ENCODE assay signal across 21 cellular contexts in the genomic region with DNA sequence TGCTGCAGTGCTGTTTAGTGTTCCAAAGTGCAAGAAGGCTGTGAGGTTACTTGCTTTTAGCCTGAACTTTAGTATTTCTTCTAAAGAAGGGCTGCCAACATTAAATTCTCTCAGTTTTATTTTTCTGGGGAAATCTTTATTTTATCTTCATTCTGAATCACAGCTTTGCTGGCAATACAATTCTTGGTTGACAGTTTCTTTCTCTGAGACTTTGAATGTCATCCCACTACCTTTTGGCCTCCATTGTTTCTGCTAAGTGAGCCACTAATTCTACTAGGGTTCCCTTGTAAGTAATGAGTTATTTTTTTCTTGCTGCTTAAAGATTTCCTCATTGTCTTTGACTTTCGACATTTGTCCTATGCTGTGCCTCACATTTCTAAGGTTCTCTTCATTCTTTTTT. TPM values are rescaled to one million over a fixed set of nuclear protein-coding genes. Genes with fewer than 3 reads are reported as not detected.
DNase-seq lines count a peak whose midpoint lies in the region; ATAC-seq, FAIRE-seq and TF ChIP-seq lines count a peak whose summit lies in the region.
"Had no signal": no experiment of that assay in that cellular context is flagged by ENCODE, and none has a peak within 500 bp of the region (broad histone marks: within the 10 kb centered on the region; RNA-seq: fewer than 3 reads in every experiment).

No MANE protein-coding gene starts in this region.

- FAIRE-seq in A549 (lab: Jason Lieb, UNC) (no peak), astrocyte (lab: Jason Lieb, UNC) (no peak)
- FAIRE-seq: GM12891, GM18507 had no signal

- H3K36me3 Mint-ChIP-seq in activated naive CD8-positive, alpha-beta T cell treated with anti-CD3 and anti-CD28 coated beads, Interleukin-2, amount 10 ng/mL, durations not matched to agents 7 days and 5 days, result peaks cover 77% of the 10 kb centered on the region
- H3K36me3 Mint-ChIP-seq in activated naive CD8-positive, alpha-beta T cell treated with anti-CD3 and anti-CD28 coated beads, Interleukin-2, amount 50 U/mL, for 24 hours (ENCODE audit: low read depth), result peaks cover 59% of the 10 kb centered on the region
- H3K36me3 Mint-ChIP-seq in astrocyte (ENCODE audit: low read depth, unreplicated experiment), result peaks cover 51% of the 10 kb centered on the region

- no peaks in the 10 kb centered on the region for H4K20me1 ChIP-seq in astrocyte (ENCODE audit: insufficient read depth, low read length)

- no peak overlapping the region for H2AFZ ChIP-seq in astrocyte (ENCODE audit: low read depth, low read length)
- H2AFZ ChIP-seq: GM23338 had no signal

- H3K4me1 Mint-ChIP-seq in activated naive CD8-positive, alpha-beta T cell treated with anti-CD3 and anti-CD28 coated beads, Interleukin-2, amount 10 ng/mL, durations not matched to agents 7 days and 5 days, result no peaks in the 10 kb centered on the region
- no peaks in the 10 kb centered on the region for H3K4me1 Mint-ChIP-seq in activated naive CD8-positive, alpha-beta T cell treated with anti-CD3 and anti-CD28 coated beads, Interleukin-2, amount 50 U/mL, for 24 hours
- H3K4me1 Mint-ChIP-seq in astrocyte (ENCODE audit: low read depth, unreplicated experiment), result peaks cover 21% of the 10 kb centered on the region
- H3K4me1 Mint-ChIP-seq: GM23338, H9 had no signal

- no peak overlapping the region for H3K4me3 Mint-ChIP-seq in activated naive CD8-positive, alpha-beta T cell treated with anti-CD3 and anti-CD28 coated beads, Interleukin-2, amount 10 ng/mL, durations not matched to agents 7 days and 5 days
- no peak overlapping the region for H3K4me3 Mint-ChIP-seq in activated naive CD8-positive, alpha-beta T cell treated with anti-CD3 and anti-CD28 coated beads, Interleukin-2, amount 50 U/mL, for 24 hours
- H3K4me3 Mint-ChIP-seq in astrocyte (ENCODE audit: unreplicated experiment), result no peak overlapping the region
- H3K4me3 Mint-ChIP-seq: GM23338, H9, HFFc6 had no signal

- ATAC-seq in activated naive CD8-positive, alpha-beta T cell treated with anti-CD3 and anti-CD28 coated beads, Interleukin-2, amount 10 ng/mL, durations not matched to agents 7 days and 5 days (ENCODE audit: low read depth), result no peak
- ATAC-seq in activated naive CD8-positive, alpha-beta T cell treated with anti-CD3 and anti-CD28 coated beads, Interleukin-2, amount 50 U/mL, for 24 hours, result no peak
- ATAC-seq in A549 (no peak), HG02885 (IDR thresholded peaks at IDR 0.05; ENCODE audit: poor library complexity, unreplicated experiment) (no peak)
- ATAC-seq: GM23338, HCT116 had no signal

- CTCF ChIA-PET in A549 (lab: Yijun Ruan, JAX), result interaction anchor here (0.9 to 1.6 kb wide), 3 partner anchors 12 to 141 kb away, joined by 3 to 5 read pairs (median 3); no protein-coding TSS in a partner anchor
- CTCF ChIA-PET in HEK293 (lab: Yijun Ruan, JAX), result interaction anchor here (0.7 kb wide), 1 partner anchor 11 kb away, joined by 3 read pairs; no protein-coding TSS in a partner anchor

- H3K4me3 ChIP-seq in A549, result no peak overlapping the region
- no peak overlapping the region for H3K4me3 ChIP-seq in HEK293 (ENCODE audit: low read depth, low read length)
- H3K4me3 ChIP-seq in astrocyte (ENCODE audit: insufficient read depth, low read depth, low read length), result no peak overlapping the region
- H3K4me3 ChIP-seq: GM23338 had no signal

- TF ChIP-seq CTCF in A549 (IDR thresholded peaks at IDR 0.05) (no peak), HEK293 (tag by site-specific recombination; IDR thresholded peaks at IDR 0.05) (no peak), astrocyte (IDR thresholded peaks at IDR 0.05; ENCODE audit: insufficient read depth, low read depth, low read length) (no peak)

- H3K27me3 Mint-ChIP-seq in activated naive CD8-positive, alpha-beta T cell treated with anti-CD3 and anti-CD28 coated beads, Interleukin-2, amount 10 ng/mL, durations not matched to agents 7 days and 5 days, result no peaks in the 10 kb centered on the region
- no peaks in the 10 kb centered on the region for H3K27me3 Mint-ChIP-seq in activated naive CD8-positive, alpha-beta T cell treated with anti-CD3 and anti-CD28 coated beads, Interleukin-2, amount 50 U/mL, for 24 hours
- H3K27me3 Mint-ChIP-seq in astrocyte (ENCODE audit: low read depth, unreplicated experiment), result no peaks in the 10 kb centered on the region
- H3K27me3 Mint-ChIP-seq: CD4-positive, alpha-beta memory T cell had no signal

- peaks cover 0 to 11% of the 10 kb centered on the region in 2 experiments; a peak in 1 of 3 replicates for H3K36me3 ChIP-seq in HEK293 (ENCODE audit: control insufficient read depth in 2 of 2, insufficient read depth in 1 of 2, low read length in 2 of 2)
- H3K36me3 ChIP-seq in astrocyte (ENCODE audit: insufficient read depth, low read length), result peaks cover 7% of the 10 kb centered on the region

- no peak overlapping the region for H3K4me2 ChIP-seq in A549
- no peak overlapping the region for H3K4me2 ChIP-seq in astrocyte (ENCODE audit: low read length)
- H3K4me2 ChIP-seq: GM23338 had no signal

- H3K9me3 Mint-ChIP-seq in activated naive CD8-positive, alpha-beta T cell treated with anti-CD3 and anti-CD28 coated beads, Interleukin-2, amount 10 ng/mL, durations not matched to agents 7 days and 5 days, result peaks cover 8% of the 10 kb centered on the region
- H3K9me3 Mint-ChIP-seq in activated naive CD8-positive, alpha-beta T cell treated with anti-CD3 and anti-CD28 coated beads, Interleukin-2, amount 50 U/mL, for 24 hours, result peaks cover 29% of the 10 kb centered on the region
- H3K9me3 Mint-ChIP-seq in astrocyte (ENCODE audit: unreplicated experiment), result no peaks in the 10 kb centered on the region

- H3K27ac ChIP-seq in A549, result no peak overlapping the region
- H3K27ac ChIP-seq in HEK293 (ENCODE audit: extremely low read depth, low read depth, low read length), result no peak overlapping the region
- H3K27ac ChIP-seq in astrocyte (ENCODE audit: low read depth, low read length), result no peak overlapping the region

- no peaks in the 10 kb centered on the region for H3K79me2 ChIP-seq in astrocyte (ENCODE audit: insufficient read depth, low read length)

- TF ChIP-seq EP300 in A549 (IDR thresholded peaks at IDR 0.05), result no peak

- POLR2A ChIA-PET in activated naive CD8-positive, alpha-beta T cell treated with anti-CD3 and anti-CD28 coated beads, Interleukin-2, amount 10 ng/mL, durations not matched to agents 7 days and 5 days (lab: Charles Lee), result no interaction called here
- POLR2A ChIA-PET in A549 (lab: Yijun Ruan, JAX) (no interaction called here), HEK293 (lab: Yijun Ruan, JAX) (no interaction called here)

- WGBS in A549 (ENCODE audit: missing lambda C conversion rate), result 100% methylated on average over 1 of the region's 1 CpG

- H3K27me3 ChIP-seq in astrocyte (ENCODE audit: insufficient read depth, low read length), result no peaks in the 10 kb centered on the region

- no peak for TF ChIP-seq POLR2A in A549 (IDR thresholded peaks at IDR 0.05; ENCODE audit: low read length)

- H3K9me3 ChIP-seq in A549, result 0 out of 3 replicates have a peak, but pooled peaks cover 3% of the 10 kb centered on the region
- H3K9me3 ChIP-seq in HEK293 (ENCODE audit: control insufficient read depth, insufficient read depth, low read depth, low read length), result no peaks in the 10 kb centered on the region
- no peaks in the 10 kb centered on the region for H3K9me3 ChIP-seq in astrocyte (ENCODE audit: insufficient read depth, low read depth, low read length)

- TF ChIP-seq RAD21 in A549 (conservative IDR thresholded peaks at IDR 0.05 in 1 of 2, IDR thresholded peaks at IDR 0.05 in 1 of 2), result no peak

- H3K4me1 ChIP-seq in A549 (no peaks in the 10 kb centered on the region), HEK293 (ENCODE audit: control insufficient read depth, insufficient read depth, low read length) (no peaks in the 10 kb centered on the region), astrocyte (ENCODE audit: insufficient read depth, low read length) (peaks cover 12% of the 10 kb centered on the region)

- peak overlapping the region; percentile 0 for H3K27ac Mint-ChIP-seq in activated naive CD8-positive, alpha-beta T cell treated with anti-CD3 and anti-CD28 coated beads, Interleukin-2, amount 10 ng/mL, durations not matched to agents 7 days and 5 days
- no peak overlapping the region for H3K27ac Mint-ChIP-seq in activated naive CD8-positive, alpha-beta T cell treated with anti-CD3 and anti-CD28 coated beads, Interleukin-2, amount 50 U/mL, for 24 hours
- peak overlapping the region; percentile 51 for H3K27ac Mint-ChIP-seq in astrocyte (ENCODE audit: unreplicated experiment)
- H3K27ac Mint-ChIP-seq: GM23338, H9, HFFc6 had no signal

- H3K9ac ChIP-seq in astrocyte (ENCODE audit: low read length), result no peak overlapping the region

- DNase-seq in activated naive CD8-positive, alpha-beta T cell treated with anti-CD3 and anti-CD28 coated beads, Interleukin-2, amount 10 ng/mL, durations not matched to agents 7 days and 5 days, result no peak
- no peak for DNase-seq in activated naive CD8-positive, alpha-beta T cell treated with anti-CD3 and anti-CD28 coated beads, Interleukin-2, amount 50 U/mL, for 24 hours
- DNase-seq in A549 (ENCODE audit: low read depth in 1 of 2, low spot score in 1 of 2) (no peak), astrocyte (ENCODE audit: low read depth) (no peak), NCI-H69 (lab: John Stamatoyannopoulos, UW) (no peak)
- DNase-seq: 8988T; C1 segment of cervical spinal cord; CD4-positive, alpha-beta memory T cell; COR-L47; DMS153; DMS79; EL; GDM1; H9; HFFc6 had no signal

TF ChIP-seq in A549, 52 proteins besides CTCF, POLR2A, EP300 and RAD21 (continues in another document):
- TF ChIP-seq, protein P1, sequence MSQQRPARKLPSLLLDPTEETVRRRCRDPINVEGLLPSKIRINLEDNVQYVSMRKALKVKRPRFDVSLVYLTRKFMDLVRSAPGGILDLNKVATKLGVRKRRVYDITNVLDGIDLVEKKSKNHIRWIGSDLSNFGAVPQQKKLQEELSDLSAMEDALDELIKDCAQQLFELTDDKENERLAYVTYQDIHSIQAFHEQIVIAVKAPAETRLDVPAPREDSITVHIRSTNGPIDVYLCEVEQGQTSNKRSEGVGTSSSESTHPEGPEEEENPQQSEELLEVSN (IDR thresholded peaks at IDR 0.05; ENCODE audit: borderline replicate concordance, low read depth), result no peak

TF ChIP-seq in HEK293, 187 proteins besides CTCF, POLR2A, EP300 and RAD21:
- TF ChIP-seq ZNF175 (tag by site-specific recombination; IDR thresholded peaks at IDR 0.05) (no peak), SETDB1 (IDR thresholded peaks at IDR 0.05; ENCODE audit: insufficient read length, low read length) (peak; percentile 89)

RNA-seq across cellular contexts. Expression of gene SUSD1, which starts 32.4 kb away (rescaled TPM):
- total RNA-seq in activated naive CD8-positive, alpha-beta T cell treated with anti-CD3 and anti-CD28 coated beads, Interleukin-2, amount 10 ng/mL, durations not matched to agents 7 days and 5 days, result 1 to 10 TPM; 8.3 to 8.7 TPM
- polyA plus RNA-seq in A549 (2011; rRNA removed) (18.6 and 21.7 TPM in 2 replicates), A549 (2017; fragmentation: RNase III; extraction: RNeasy Plus Mini Kit Qiagen cat#74134 plus additional on column Dnase treatment) (14.1 to 17.9 TPM (median 15.7 TPM) in 3 replicates)
- 6.3 and 7.3 TPM in 2 replicates for polyA plus RNA-seq in A549 (2012; cell fraction: cytosol; rRNA removed)
- polyA plus RNA-seq in A549 (2012; cell fraction: nucleus; rRNA removed), result 8.6 and 12.3 TPM in 2 replicates
- 22.4 and 24.8 TPM in 2 replicates for polyA minus RNA-seq in A549 (2011; rRNA and poly(A)+ RNA removed)
- total RNA-seq in astrocyte, result 16.6 and 17.2 TPM in 2 replicates
